Comparison of ENCODE assay signal across 14 cellular contexts in the genomic region with DNA sequence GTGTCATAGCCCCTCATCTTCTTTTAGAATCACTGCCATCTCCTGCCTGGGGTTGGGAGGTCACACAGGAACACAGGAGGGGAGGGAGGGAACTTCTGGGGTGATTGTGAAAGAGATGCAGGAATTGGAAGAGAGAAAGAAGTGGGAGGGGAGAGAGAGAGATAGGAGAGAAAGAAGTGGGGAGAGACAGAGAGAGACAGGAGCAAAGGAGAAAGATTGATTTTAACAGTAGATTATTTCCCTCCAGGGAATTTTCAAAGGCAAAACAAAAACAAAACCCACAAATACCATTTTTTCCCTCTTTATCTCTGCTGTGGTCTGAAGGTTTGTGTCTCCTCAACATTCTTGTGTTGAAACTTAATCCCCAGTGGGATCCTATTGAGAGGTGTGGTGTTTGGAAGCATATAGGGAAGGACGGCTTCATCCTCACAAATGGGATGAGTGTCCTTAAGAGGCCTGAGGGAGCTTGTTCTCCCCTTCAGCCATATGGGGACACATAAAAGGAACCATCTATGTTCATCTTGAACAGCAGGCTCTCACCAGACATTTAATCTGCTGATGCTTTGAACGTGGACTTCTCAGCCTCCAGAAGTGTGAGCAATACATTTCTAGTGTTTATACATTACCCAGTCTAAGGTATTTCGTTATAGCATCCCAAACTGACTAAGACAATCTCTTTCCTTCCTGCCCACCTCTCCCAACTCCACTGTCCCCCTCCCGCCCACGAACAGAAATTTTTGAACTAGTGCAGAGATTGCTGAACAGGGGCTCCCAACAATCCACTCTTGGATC.
DNase-seq lines count a peak whose midpoint lies in the region; ATAC-seq, FAIRE-seq and TF ChIP-seq lines count a peak whose summit lies in the region.
"Had no signal": no experiment of that assay in that cellular context is flagged by ENCODE, and none has a peak within 500 bp of the region (broad histone marks: within the 10 kb centered on the region; RNA-seq: fewer than 3 reads in every experiment).

No MANE protein-coding gene starts in this region.

- H3K27ac ChIP-seq in HepG2 (ENCODE audit: extremely low read length, insufficient read depth, low read length) (peak overlapping the region; percentile 28), right lobe of liver (no peak overlapping the region), hepatocyte (peak overlapping the region; percentile 93)

- CTCF ChIA-PET in HepG2 (lab: Yijun Ruan, JAX; ENCODE audit: low intra/inter-chr PET ratio, low total read pairs) = no interaction called here

- H3K4me3 ChIP-seq in HepG2 (replicated peaks in 1 of 3; ENCODE audit: insufficient read depth in 1 of 3, low read depth in 2 of 3, low read length in 3 of 3) (no peak overlapping the region), right lobe of liver (no peak overlapping the region), adipocyte (ENCODE audit: low read length) (peak overlapping the region; percentile 40), hepatocyte (no peak overlapping the region)
- H3K4me3 ChIP-seq: adrenal gland had no signal

- TF ChIP-seq POLR2A in HepG2 (IDR thresholded peaks at IDR 0.05; ENCODE audit: insufficient read depth in 1 of 2, low read depth in 2 of 2, low read length in 2 of 2) = no peak
- TF ChIP-seq POLR2A in right lobe of liver (IDR thresholded peaks at IDR 0.05) = no peak

- intact Hi-C loops in HepG2 (cut with micrococcal nuclease; ENCODE audit: unreplicated experiment) = no loop called here
- intact Hi-C loops in right lobe of liver (cut with DNase I) = no loop called here

- H3K9me3 ChIP-seq in HepG2 (ENCODE audit: low read length) (no peaks in the 10 kb centered on the region), right lobe of liver (no peaks in the 10 kb centered on the region), adipocyte (ENCODE audit: control insufficient read depth, low read length) (no peaks in the 10 kb centered on the region), hepatocyte (ENCODE audit: low read depth) (no peaks in the 10 kb centered on the region)
- H3K9me3 ChIP-seq: adrenal gland had no signal

- H3K4me1 ChIP-seq in HepG2 (ENCODE audit: insufficient read depth, low read length) = peaks cover 57% of the 10 kb centered on the region
- no peaks in the 10 kb centered on the region for H3K4me1 ChIP-seq in right lobe of liver
- peaks cover 39% of the 10 kb centered on the region for H3K4me1 ChIP-seq in adipocyte (ENCODE audit: control insufficient read depth, insufficient read depth, low read length)
- peaks cover 39% of the 10 kb centered on the region for H3K4me1 ChIP-seq in hepatocyte (ENCODE audit: insufficient read depth)

- DNase-seq in HepG2 (ENCODE audit: low spot score) (no peak), right lobe of liver (no peak), adipocyte (ENCODE audit: low read depth) (peak; percentile 51), hepatocyte (ENCODE audit: low spot score) (no peak), NCI-H2107 treated with DMSO at 0.1 percent for 48 hours (lab: John Stamatoyannopoulos, UW; ENCODE audit: unreplicated experiment) (no peak)
- no peak for DNase-seq in stimulated activated CD4-positive, alpha-beta T cell treated with anti-CD3 and anti-CD28 coated beads, Interleukin-15, amount 100 ng/mL, for 24 hours
- DNase-seq: activated CD4-positive, alpha-beta T cell treated with anti-CD3 and anti-CD28 coated beads for 36 hours; activated T-cell treated with anti-CD3 and anti-CD28 coated beads, Interleukin-2, amount 50 U/mL, for 4 hours; NCI-H1048; NCI-H345 had no signal

- 38% methylated on average over 5 of the region's 5 CpGs for WGBS in HepG2 (ENCODE audit: low lambda C conversion rate)
- 44% methylated on average over 5 of the region's 5 CpGs for WGBS in right lobe of liver (ENCODE audit: insufficient coverage, low coverage, low lambda C conversion rate, missing lambda C conversion rate)
- 73% methylated on average over 5 of the region's 5 CpGs for WGBS in hepatocyte (ENCODE audit: low lambda C conversion rate, missing lambda C conversion rate)

- H3K9ac ChIP-seq in HepG2 (ENCODE audit: insufficient read depth, low read depth, low read length) = no peak overlapping the region; the same call in 1 of the 2 replicates
- peak overlapping the region; percentile 61 for H3K9ac ChIP-seq in adipocyte (ENCODE audit: low read length)

- in situ Hi-C loops in HepG2 (cut with HindIII; ENCODE audit: extremely low pct_ligation_motif_present, low pct_unique_long_range_greater_than_20kb) = loop anchor here (5.0 kb wide), 1 partner anchor 60 kb away; no protein-coding TSS in a partner anchor

- H3K79me2 ChIP-seq in HepG2 (ENCODE audit: insufficient read depth, low read length) (no peaks in the 10 kb centered on the region), hepatocyte (no peaks in the 10 kb centered on the region)

- H2AFZ ChIP-seq in HepG2 (ENCODE audit: low read length) = no peak overlapping the region
- H2AFZ ChIP-seq in hepatocyte = no peak overlapping the region

- H3K4me2 ChIP-seq in HepG2 (ENCODE audit: low read depth, low read length) = peak overlapping the region; percentile 92
- H3K4me2 ChIP-seq in hepatocyte = no peak overlapping the region

- no peaks in the 10 kb centered on the region for H3K9me2 ChIP-seq in hepatocyte (replicated peaks; ENCODE audit: insufficient read depth)

- H3K27me3 ChIP-seq in HepG2 (ENCODE audit: control insufficient read depth in 1 of 2, insufficient read depth in 2 of 2, low read length in 2 of 2) (no peaks in the 10 kb centered on the region), right lobe of liver (no peaks in the 10 kb centered on the region), adipocyte (replicated peaks; ENCODE audit: control insufficient read depth, insufficient read depth, low read length) (no peaks in the 10 kb centered on the region), hepatocyte (no peaks in the 10 kb centered on the region)
- H3K27me3 ChIP-seq: adrenal gland had no signal

- no peak for TF ChIP-seq RAD21 in HepG2 (CRISPR knock-in tag; IDR thresholded peaks at IDR 0.05)

- TF ChIP-seq EP300 in HepG2 (IDR thresholded peaks at IDR 0.05; ENCODE audit: low read depth in 2 of 2, low read length in 2 of 2) = no peak
- no peak for TF ChIP-seq EP300 in HepG2 (CRISPR knock-in tag; IDR thresholded peaks at IDR 0.05; ENCODE audit: borderline replicate concordance)

- H4K20me1 ChIP-seq in HepG2 (ENCODE audit: insufficient read depth, low read length) (no peaks in the 10 kb centered on the region), hepatocyte (ENCODE audit: insufficient read depth, poor library complexity, severe bottlenecking) (no peaks in the 10 kb centered on the region)

- POLR2A ChIA-PET in HepG2 (lab: Yijun Ruan, JAX) = interaction anchor here (0.6 to 5.5 kb wide), 15 partner anchors 9 to 193 kb away, joined by 3 to 190 read pairs (median 10); a partner anchor contains a TSS

- ATAC-seq in HepG2 (no peak), right lobe of liver (no peak), HG03565 (IDR thresholded peaks at IDR 0.05; ENCODE audit: unreplicated experiment) (no peak), HG03571 (IDR thresholded peaks at IDR 0.05; ENCODE audit: unreplicated experiment) (no peak)
- ATAC-seq: activated CD4-positive, alpha-beta T cell treated with anti-CD3 and anti-CD28 coated beads for 36 hours; activated T-cell treated with anti-CD3 and anti-CD28 coated beads, Interleukin-2, amount 50 U/mL, for 4 hours had no signal

- no peak for TF ChIP-seq CTCF in HepG2 (CRISPR knock-in tag; IDR thresholded peaks at IDR 0.05)
- TF ChIP-seq CTCF in right lobe of liver (IDR thresholded peaks at IDR 0.05) = no peak
- no peak for TF ChIP-seq CTCF in hepatocyte (IDR thresholded peaks at IDR 0.05; ENCODE audit: poor library complexity)

- no TSS peak for BruUV-seq in HepG2 (replicated peaks; lab: Mats Ljungman, UMichigan)

- H3K36me3 ChIP-seq in HepG2 (replicated peaks in 1 of 2; ENCODE audit: control insufficient read depth in 1 of 2, insufficient read depth in 2 of 2, low read length in 2 of 2) = no peaks in the 10 kb centered on the region
- no peaks in the 10 kb centered on the region for H3K36me3 ChIP-seq in right lobe of liver
- H3K36me3 ChIP-seq in adipocyte (ENCODE audit: control insufficient read depth, insufficient read depth, low read length, severe bottlenecking) = no peaks in the 10 kb centered on the region
- no peaks in the 10 kb centered on the region for H3K36me3 ChIP-seq in hepatocyte (replicated peaks; ENCODE audit: insufficient read depth, low read depth)
- H3K36me3 ChIP-seq: adrenal gland had no signal

- no peak for FAIRE-seq in HepG2 (lab: Jason Lieb, UNC)
- FAIRE-seq: small intestine had no signal

TF ChIP-seq in HepG2, 621 proteins besides CTCF, POLR2A, EP300 and RAD21:
- TF ChIP-seq SP5 (CRISPR knock-in tag; IDR thresholded peaks at IDR 0.05; ENCODE audit: borderline replicate concordance, low read depth) (0 out of 2 replicates have a peak, but pooled peaks have one; percentile 18), CHCHD3 (CRISPR knock-in tag; IDR thresholded peaks at IDR 0.05) (no peak), SMARCE1 (IDR thresholded peaks at IDR 0.05; ENCODE audit: borderline replicate concordance) (no peak), CEBPB (IDR thresholded peaks at IDR 0.05; ENCODE audit: borderline replicate concordance, low read depth, low read length) (peak; percentile 54; the same call in 1 of the 2 replicates), CEBPG (CRISPR knock-in tag; IDR thresholded peaks at IDR 0.05) (peak; percentile 62; the same call in 1 of the 2 replicates), NR2F6 (IDR thresholded peaks at IDR 0.05) (no peak; the same call in 1 of the 2 replicates), NR2F6 (CRISPR knock-in tag; IDR thresholded peaks at IDR 0.05) (peak; percentile 45; the same call in 1 of the 2 replicates), TBX2 (CRISPR knock-in tag; IDR thresholded peaks at IDR 0.05; ENCODE audit: borderline replicate concordance) (0 out of 2 replicates have a peak, but pooled peaks have one; percentile 0)
- TF ChIP-seq, protein P1, sequence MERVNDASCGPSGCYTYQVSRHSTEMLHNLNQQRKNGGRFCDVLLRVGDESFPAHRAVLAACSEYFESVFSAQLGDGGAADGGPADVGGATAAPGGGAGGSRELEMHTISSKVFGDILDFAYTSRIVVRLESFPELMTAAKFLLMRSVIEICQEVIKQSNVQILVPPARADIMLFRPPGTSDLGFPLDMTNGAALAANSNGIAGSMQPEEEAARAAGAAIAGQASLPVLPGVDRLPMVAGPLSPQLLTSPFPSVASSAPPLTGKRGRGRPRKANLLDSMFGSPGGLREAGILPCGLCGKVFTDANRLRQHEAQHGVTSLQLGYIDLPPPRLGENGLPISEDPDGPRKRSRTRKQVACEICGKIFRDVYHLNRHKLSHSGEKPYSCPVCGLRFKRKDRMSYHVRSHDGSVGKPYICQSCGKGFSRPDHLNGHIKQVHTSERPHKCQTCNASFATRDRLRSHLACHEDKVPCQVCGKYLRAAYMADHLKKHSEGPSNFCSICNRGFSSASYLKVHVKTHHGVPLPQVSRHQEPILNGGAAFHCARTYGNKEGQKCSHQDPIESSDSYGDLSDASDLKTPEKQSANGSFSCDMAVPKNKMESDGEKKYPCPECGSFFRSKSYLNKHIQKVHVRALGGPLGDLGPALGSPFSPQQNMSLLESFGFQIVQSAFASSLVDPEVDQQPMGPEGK (CRISPR knock-in tag; IDR thresholded peaks at IDR 0.05) = 0 out of 2 replicates have a peak, but pooled peaks have one; percentile 16

Comparison
In these comparisons a context has a peak if more than half of its experiments do, and no peak if none do; other contexts are left out.
1. H3K27ac ChIP-seq: peak in HepG2 (single experiment) and hepatocyte (single experiment); none in right lobe of liver (0 of 3).